19 cellular contexts compared by ENCODE assay signal in genomic region chr6:44120692-44121443, GRCh38. TPM values are rescaled to one million over a fixed set of nuclear protein-coding genes. Genes with fewer than 3 reads are reported as not detected.
A peak's percentile ranks its signal among the peaks of the same experiment; 100 is the strongest.
DNase-seq lines count a peak whose midpoint lies in the region; ATAC-seq and TF ChIP-seq lines count a peak whose summit lies in the region.
"Had no signal": no experiment of that assay in that cellular context is flagged by ENCODE, and none has a peak within 500 bp of the region (broad histone marks: within the 10 kb centered on the region; RNA-seq: fewer than 3 reads in every experiment).

No MANE protein-coding gene starts in this region.

- CTCF ChIA-PET in naive thymus-derived CD4-positive, alpha-beta T cell (lab: Charles Lee), result no interaction called here

- no peak for DNase-seq in heart left ventricle
- no peak for DNase-seq in right cardiac atrium
- peak; percentile 50 for DNase-seq in WERI-Rb-1
- DNase-seq in naive thymus-derived CD4-positive, alpha-beta T cell, result no peak
- no peak for DNase-seq in upper lobe of right lung
- no peak for DNase-seq in NCI-H2171 treated with DMSO at 0.1 percent for 48 hours (lab: John Stamatoyannopoulos, UW)
- DNase-seq in cortex of kidney (lab: John Stamatoyannopoulos, UW), result no peak
- DNase-seq in ovary, result no peak
- DNase-seq: activated CD4-positive, alpha-beta memory T cell treated with anti-CD3 and anti-CD28 coated beads, Interleukin-2, amount 10 ng/mL, durations not matched to agents 7 days and 5 days; activated naive CD4-positive, alpha-beta T cell treated with Interleukin-2 at 50 U/mL for 16 hours; activated T-cell treated with anti-CD3 and anti-CD28 coated beads, Interleukin-2, amount 50 U/mL, for 1 hour; GOT3; NCI-H187 treated with DMSO at 0.1 percent for 48 hours; stimulated activated CD4-positive, alpha-beta T cell treated with anti-CD3 and anti-CD28 coated beads, Interleukin-15, amount 100 ng/mL, for 24 hours; stimulated activated naive CD8-positive, alpha-beta T cell treated with anti-CD3 and anti-CD28 coated beads, Interleukin-15, Interleukin-2, amounts not matched to agents 100 U/mL and 50 U/mL, for 24 hours; transverse colon had no signal

- peak overlapping the region in 5 of 9 donors; percentile 12 to 34 (median 27) for H3K27ac Mint-ChIP-seq in naive thymus-derived CD4-positive, alpha-beta T cell
- H3K27ac Mint-ChIP-seq: activated CD4-positive, alpha-beta memory T cell treated with anti-CD3 and anti-CD28 coated beads, Interleukin-2, amount 10 ng/mL, durations not matched to agents 7 days and 5 days had no signal

- no peaks in the 10 kb centered on the region for H3K9me3 Mint-ChIP-seq in naive thymus-derived CD4-positive, alpha-beta T cell
- H3K9me3 Mint-ChIP-seq: activated CD4-positive, alpha-beta memory T cell treated with anti-CD3 and anti-CD28 coated beads, Interleukin-2, amount 10 ng/mL, durations not matched to agents 7 days and 5 days had no signal

- intact Hi-C loops in heart left ventricle (cut with DNase I) (no loop called here), right cardiac atrium (cut with DNase I) (no loop called here), upper lobe of right lung (cut with DNase I) (no loop called here), ovary (cut with DNase I) (no loop called here)
- intact Hi-C loops in naive thymus-derived CD4-positive, alpha-beta T cell (cut with micrococcal nuclease), result no loop called here

- no peak for TF ChIP-seq POLR2A in heart left ventricle (IDR thresholded peaks at IDR 0.05)
- no peak for TF ChIP-seq POLR2A in ovary (IDR thresholded peaks at IDR 0.05)

- no peaks in the 10 kb centered on the region for H3K27me3 ChIP-seq in heart left ventricle
- no peaks in the 10 kb centered on the region for H3K27me3 ChIP-seq in right cardiac atrium (ENCODE audit: control insufficient read depth, insufficient read depth)
- no peaks in the 10 kb centered on the region for H3K27me3 ChIP-seq in WERI-Rb-1 (ENCODE audit: insufficient read depth, low read depth, severe bottlenecking)
- H3K27me3 ChIP-seq in naive thymus-derived CD4-positive, alpha-beta T cell (ENCODE audit: control insufficient read depth in 2 of 2, insufficient read depth in 2 of 2, low read length in 2 of 2), result no peaks in the 10 kb centered on the region
- H3K27me3 ChIP-seq in upper lobe of right lung, result no peaks in the 10 kb centered on the region
- no peaks in the 10 kb centered on the region for H3K27me3 ChIP-seq in ovary
- H3K27me3 ChIP-seq: transverse colon had no signal

- H3K36me3 Mint-ChIP-seq in naive thymus-derived CD4-positive, alpha-beta T cell, result peaks cover 0 to 13% (median 0%) of the 10 kb centered on the region in 5 donors

- H3K4me1 ChIP-seq in heart left ventricle (peaks cover 4 to 93% (median 75%) of the 10 kb centered on the region in 12 donors), right cardiac atrium (ENCODE audit: control insufficient read depth, insufficient read depth, low read length) (peaks cover 16% of the 10 kb centered on the region), upper lobe of right lung (peaks cover 72% of the 10 kb centered on the region), ovary (ENCODE audit: insufficient read depth) (peaks cover 5% of the 10 kb centered on the region)
- H3K4me1 ChIP-seq in naive thymus-derived CD4-positive, alpha-beta T cell (ENCODE audit: control insufficient read depth in 2 of 2, insufficient read depth in 2 of 2, low read length in 2 of 2), result peaks cover 44 to 46% of the 10 kb centered on the region in 2 donors

- POLR2A ChIA-PET in naive thymus-derived CD4-positive, alpha-beta T cell (lab: Charles Lee), result no interaction called here

- TF ChIP-seq EP300 in ovary (IDR thresholded peaks at IDR 0.05), result no peak

- peak overlapping the region in 5 of 12 donors; percentile 3 to 58 (median 33) for H3K27ac ChIP-seq in heart left ventricle
- H3K27ac ChIP-seq in right cardiac atrium (ENCODE audit: low read length), result no peak overlapping the region
- H3K27ac ChIP-seq in WERI-Rb-1, result peak overlapping the region; percentile 1; the same call in 1 of the 2 replicates
- no peak overlapping the region for H3K27ac ChIP-seq in naive thymus-derived CD4-positive, alpha-beta T cell (ENCODE audit: low read depth, low read length)
- peak overlapping the region; percentile 15 for H3K27ac ChIP-seq in upper lobe of right lung
- H3K27ac ChIP-seq in ovary, result no peak overlapping the region

- no peaks in the 10 kb centered on the region for H3K9me3 ChIP-seq in heart left ventricle
- no peaks in the 10 kb centered on the region for H3K9me3 ChIP-seq in right cardiac atrium (ENCODE audit: control insufficient read depth, low read length)
- no peaks in the 10 kb centered on the region for H3K9me3 ChIP-seq in WERI-Rb-1 (ENCODE audit: severe bottlenecking)
- H3K9me3 ChIP-seq in naive thymus-derived CD4-positive, alpha-beta T cell (ENCODE audit: control insufficient read depth in 2 of 3, low read length in 3 of 3), result no peaks in the 10 kb centered on the region
- H3K9me3 ChIP-seq in upper lobe of right lung, result no peaks in the 10 kb centered on the region
- no peaks in the 10 kb centered on the region for H3K9me3 ChIP-seq in ovary
- H3K9me3 ChIP-seq: transverse colon had no signal

- 52 to 59% (median 53%) methylated on average over 4 of the region's 4 CpGs for WGBS in heart left ventricle, 4 donors
- WGBS in right cardiac atrium, result 47% methylated on average over 4 of the region's 4 CpGs
- WGBS in ovary, 3 donors, result 67 to 80% (median 71%) methylated on average over 4 of the region's 4 CpGs

- H3K27me3 Mint-ChIP-seq in naive thymus-derived CD4-positive, alpha-beta T cell, result no peaks in the 10 kb centered on the region
- H3K27me3 Mint-ChIP-seq: activated CD4-positive, alpha-beta memory T cell treated with anti-CD3 and anti-CD28 coated beads, Interleukin-2, amount 10 ng/mL, durations not matched to agents 7 days and 5 days had no signal

- TF ChIP-seq CTCF in heart left ventricle (IDR thresholded peaks at IDR 0.05) (no peak), WERI-Rb-1 (IDR thresholded peaks at IDR 0.05; ENCODE audit: low read depth, low read length) (no peak), upper lobe of right lung (IDR thresholded peaks at IDR 0.05) (no peak), ovary (IDR thresholded peaks at IDR 0.05) (no peak)

- peak overlapping the region in 2 of 10 donors; percentile 18 to 62 for H3K4me3 Mint-ChIP-seq in naive thymus-derived CD4-positive, alpha-beta T cell
- H3K4me3 Mint-ChIP-seq: activated CD4-positive, alpha-beta memory T cell treated with anti-CD3 and anti-CD28 coated beads, Interleukin-2, amount 10 ng/mL, durations not matched to agents 7 days and 5 days had no signal

- ATAC-seq in heart left ventricle (peak in 3 of 4 donors; percentile 25 to 51 (median 41)), right cardiac atrium (no peak), upper lobe of right lung (no peak)
- no peak for ATAC-seq in naive thymus-derived CD4-positive, alpha-beta T cell
- ATAC-seq: stimulated activated naive CD8-positive, alpha-beta T cell treated with anti-CD3 and anti-CD28 coated beads, Interleukin-15, Interleukin-2, amounts not matched to agents 100 U/mL and 50 U/mL, for 24 hours had no signal

- H3K4me3 ChIP-seq in heart left ventricle (no peak overlapping the region), right cardiac atrium (ENCODE audit: low read length) (no peak overlapping the region), WERI-Rb-1 (ENCODE audit: low read depth, low read length) (no peak overlapping the region), upper lobe of right lung (no peak overlapping the region), ovary (no peak overlapping the region)
- H3K4me3 ChIP-seq in naive thymus-derived CD4-positive, alpha-beta T cell (ENCODE audit: low read length), result no peak overlapping the region
- H3K4me3 ChIP-seq: transverse colon had no signal

- H3K4me1 Mint-ChIP-seq in naive thymus-derived CD4-positive, alpha-beta T cell, result peaks cover 52 to 85% (median 79%) of the 10 kb centered on the region in 7 donors

- peaks cover 0 to 16% (median 0%) of the 10 kb centered on the region in 9 donors for H3K36me3 ChIP-seq in heart left ventricle
- H3K36me3 ChIP-seq in WERI-Rb-1, result peaks cover 67% of the 10 kb centered on the region
- H3K36me3 ChIP-seq in naive thymus-derived CD4-positive, alpha-beta T cell (ENCODE audit: control insufficient read depth in 2 of 3, insufficient read depth in 3 of 3, low read length in 3 of 3), result no peaks in the 10 kb centered on the region
- H3K36me3 ChIP-seq in upper lobe of right lung, result no peaks in the 10 kb centered on the region
- no peaks in the 10 kb centered on the region for H3K36me3 ChIP-seq in ovary
- H3K36me3 ChIP-seq: transverse colon had no signal

RNA-seq across cellular contexts. Expression of gene MRPL14, which starts 6.4 kb away (rescaled TPM):
- total RNA-seq in heart left ventricle (10 to 100 TPM; 35.3 to 60.2 (median 44.1) TPM), right cardiac atrium (10 to 100 TPM; 31.0 to 38.1 (median 36.6) TPM), upper lobe of right lung (94.1 TPM), ovary (10 to 100 TPM; 21.5 to 35.9 (median 24.9) TPM)
- polyA plus RNA-seq in heart left ventricle (10 to 100 TPM; 40.5 to 72.9 TPM), right cardiac atrium (44.7 TPM), ovary (10 to 100 TPM; 20.8 to 23.3 TPM)
- 10 to 100 TPM; 12.6 to 58.3 (median 15.8) TPM for total RNA-seq in naive thymus-derived CD4-positive, alpha-beta T cell
- 10 to 100 TPM; 71.4 to 77.9 TPM for polyA plus RNA-seq in naive thymus-derived CD4-positive, alpha-beta T cell

RNA-seq across cellular contexts. Expression of gene TMEM63B, which starts 6.5 kb away (rescaled TPM):
- total RNA-seq in heart left ventricle, result 10 to 100 TPM; 36.2 to 52.9 (median 43.0) TPM
- polyA plus RNA-seq in heart left ventricle, result 10 to 100 TPM; 26.2 to 37.0 TPM
- 10 to 100 TPM; 41.4 to 44.8 (median 43.4) TPM for total RNA-seq in right cardiac atrium
- 27.7 TPM for polyA plus RNA-seq in right cardiac atrium
- total RNA-seq in naive thymus-derived CD4-positive, alpha-beta T cell, result 10 to 100 TPM; 16.2 to 21.4 (median 18.1) TPM
- 1 to 10 TPM in 1 of 2 donors, under 1 TPM in 1; 0.18 to 1.7 TPM for polyA plus RNA-seq in naive thymus-derived CD4-positive, alpha-beta T cell
- total RNA-seq in upper lobe of right lung, result 119 TPM
- 10 to 100 TPM in 6 of 7 donors, 1 to 10 TPM in 1; 7.5 to 20.6 (median 16.5) TPM for total RNA-seq in ovary
- polyA plus RNA-seq in ovary, result 10 to 100 TPM; 11.7 to 25.7 TPM

RNA-seq across cellular contexts. Expression of gene CAPN11, which starts 37.8 kb away (rescaled TPM):
- total RNA-seq in heart left ventricle, result 1 to 10 TPM in 2 of 9 donors, under 1 TPM in 4, not detected in 3; 0.23 to 1.8 (median 0.44) TPM
- under 1 TPM; 0.08 to 0.35 TPM for polyA plus RNA-seq in heart left ventricle
- total RNA-seq in right cardiac atrium, result under 1 TPM in 1 of 4 donors, not detected in 3; 0.38 TPM
- polyA plus RNA-seq in right cardiac atrium, result 0.27 TPM
- under 1 TPM in 1 of 5 experiments, not detected in 4; 0.66 TPM for total RNA-seq in naive thymus-derived CD4-positive, alpha-beta T cell
- not detected for polyA plus RNA-seq in naive thymus-derived CD4-positive, alpha-beta T cell
- total RNA-seq in upper lobe of right lung, result 1.6 TPM
- under 1 TPM in 3 of 7 donors, not detected in 4; 0.18 to 0.22 (median 0.20) TPM for total RNA-seq in ovary
- under 1 TPM; 0.17 to 0.38 TPM for polyA plus RNA-seq in ovary
- total RNA-seq: fibroblast of villous mesenchyme; NCI-H460; T-helper 1 cell treated with Interleukin-12 subunit alpha and Interleukin-12 subunit beta and Interleukin-4 antibody, amounts not matched to agents 30 ng/mL and 1 ng/mL, for 36 hours had no signal

Comparison
In these comparisons a context has a peak if more than half of its experiments do, and no peak if none do; other contexts are left out.
1. ATAC-seq: peak in heart left ventricle (3 of 4); none in right cardiac atrium (0 of 2), naive thymus-derived CD4-positive, alpha-beta T cell (single experiment) and upper lobe of right lung (single experiment).
2. H3K27ac ChIP-seq: peak in WERI-Rb-1 (single experiment) and upper lobe of right lung (single experiment); none in right cardiac atrium (single experiment), naive thymus-derived CD4-positive, alpha-beta T cell (single experiment) and ovary (0 of 2).